1 cellular context compared by ENCODE assay signal in genomic region chr3:132569580-132569979, GRCh38.
TF ChIP-seq lines count a peak whose summit lies in the region.

No MANE protein-coding gene starts in this region.

TF ChIP-seq in SK-N-SH treated with all-trans-retinoic acid at 6 μM for 48 hours, 23 proteins besides CTCF, POLR2A, EP300 and RAD21 (continued from another document):
- TF ChIP-seq CSDC2 (CRISPR knock-in tag; IDR thresholded peaks at IDR 0.05): no peak
- TF ChIP-seq ZFP30 (CRISPR knock-in tag; IDR thresholded peaks at IDR 0.05): no peak
- TF ChIP-seq ZFP3 (CRISPR knock-in tag; IDR thresholded peaks at IDR 0.05): no peak
